Comparison of ENCODE assay signal across 1 cellular context in genomic region chr17:7589204-7589868, GRCh38.
TF ChIP-seq lines count a peak whose summit lies in the region.

No MANE protein-coding gene starts in this region.

TF ChIP-seq in WTC11, 78 proteins besides CTCF, POLR2A, EP300 and RAD21 (continued from another document):
- TF ChIP-seq RELA (CRISPR knock-in tag; IDR thresholded peaks at IDR 0.05; ENCODE audit: borderline replicate concordance): 0 out of 2 replicates have a peak, but pooled peaks have one; percentile 52
- peak; percentile 64; the same call in 1 of the 2 replicates for TF ChIP-seq E2F5 (CRISPR knock-in tag; IDR thresholded peaks at IDR 0.05)
- TF ChIP-seq CREM (CRISPR knock-in tag; IDR thresholded peaks at IDR 0.05): no peak
- no peak for TF ChIP-seq ATF3 (CRISPR knock-in tag; conservative IDR thresholded peaks at IDR 0.05)
- TF ChIP-seq TP53 (CRISPR knock-in tag; IDR thresholded peaks at IDR 0.05): 0 out of 2 replicates have a peak, but pooled peaks have one; percentile 38
- TF ChIP-seq, protein P1, sequence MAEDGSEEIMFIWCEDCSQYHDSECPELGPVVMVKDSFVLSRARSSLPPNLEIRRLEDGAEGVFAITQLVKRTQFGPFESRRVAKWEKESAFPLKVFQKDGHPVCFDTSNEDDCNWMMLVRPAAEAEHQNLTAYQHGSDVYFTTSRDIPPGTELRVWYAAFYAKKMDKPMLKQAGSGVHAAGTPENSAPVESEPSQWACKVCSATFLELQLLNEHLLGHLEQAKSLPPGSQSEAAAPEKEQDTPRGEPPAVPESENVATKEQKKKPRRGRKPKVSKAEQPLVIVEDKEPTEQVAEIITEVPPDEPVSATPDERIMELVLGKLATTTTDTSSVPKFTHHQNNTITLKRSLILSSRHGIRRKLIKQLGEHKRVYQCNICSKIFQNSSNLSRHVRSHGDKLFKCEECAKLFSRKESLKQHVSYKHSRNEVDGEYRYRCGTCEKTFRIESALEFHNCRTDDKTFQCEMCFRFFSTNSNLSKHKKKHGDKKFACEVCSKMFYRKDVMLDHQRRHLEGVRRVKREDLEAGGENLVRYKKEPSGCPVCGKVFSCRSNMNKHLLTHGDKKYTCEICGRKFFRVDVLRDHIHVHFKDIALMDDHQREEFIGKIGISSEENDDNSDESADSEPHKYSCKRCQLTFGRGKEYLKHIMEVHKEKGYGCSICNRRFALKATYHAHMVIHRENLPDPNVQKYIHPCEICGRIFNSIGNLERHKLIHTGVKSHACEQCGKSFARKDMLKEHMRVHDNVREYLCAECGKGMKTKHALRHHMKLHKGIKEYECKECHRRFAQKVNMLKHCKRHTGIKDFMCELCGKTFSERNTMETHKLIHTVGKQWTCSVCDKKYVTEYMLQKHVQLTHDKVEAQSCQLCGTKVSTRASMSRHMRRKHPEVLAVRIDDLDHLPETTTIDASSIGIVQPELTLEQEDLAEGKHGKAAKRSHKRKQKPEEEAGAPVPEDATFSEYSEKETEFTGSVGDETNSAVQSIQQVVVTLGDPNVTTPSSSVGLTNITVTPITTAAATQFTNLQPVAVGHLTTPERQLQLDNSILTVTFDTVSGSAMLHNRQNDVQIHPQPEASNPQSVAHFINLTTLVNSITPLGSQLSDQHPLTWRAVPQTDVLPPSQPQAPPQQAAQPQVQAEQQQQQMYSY (CRISPR knock-in tag; IDR thresholded peaks at IDR 0.05): peak; percentile 17; the same call in 1 of the 2 replicates
- TF ChIP-seq ZNF138 (CRISPR knock-in tag; conservative IDR thresholded peaks at IDR 0.05): 0 out of 2 replicates have a peak, but pooled peaks have one; percentile 11
- 0 out of 2 replicates have a peak, but pooled peaks have one; percentile 9 for TF ChIP-seq ZNF423 (CRISPR knock-in tag; IDR thresholded peaks at IDR 0.05)
- peak; percentile 39 for TF ChIP-seq MAX (CRISPR knock-in tag; IDR thresholded peaks at IDR 0.05)
- TF ChIP-seq KAT7 (CRISPR knock-in tag; IDR thresholded peaks at IDR 0.05; ENCODE audit: borderline replicate concordance): peak; percentile 41; the same call in 1 of the 2 replicates
